10 cellular contexts compared by ENCODE assay signal in the genomic region with DNA sequence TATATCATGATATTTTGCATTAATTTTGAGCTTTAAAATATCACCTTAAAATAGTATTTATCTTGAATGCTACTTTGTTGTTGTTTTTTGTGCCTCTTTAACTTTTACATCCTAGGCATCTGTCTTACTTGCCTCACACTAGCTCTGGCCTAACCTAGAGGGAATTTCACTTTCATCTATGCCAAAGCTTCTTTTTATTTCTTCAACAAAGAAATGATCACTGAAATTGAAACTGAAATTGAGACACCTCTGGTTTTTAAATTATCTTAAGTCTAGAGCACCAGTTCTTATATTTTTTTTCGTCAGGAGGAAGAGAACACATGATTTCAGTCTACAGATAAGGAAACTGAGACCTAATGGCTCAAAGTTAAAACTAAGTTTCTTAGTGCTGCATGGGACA. TPM values are rescaled to one million over a fixed set of nuclear protein-coding genes. Genes with fewer than 3 reads are reported as not detected.
A peak's percentile ranks its signal among the peaks of the same experiment; 100 is the strongest.
DNase-seq lines count a peak whose midpoint lies in the region; ATAC-seq and TF ChIP-seq lines count a peak whose summit lies in the region.
"Had no signal": no experiment of that assay in that cellular context is flagged by ENCODE, and none has a peak within 500 bp of the region (broad histone marks: within the 10 kb centered on the region; RNA-seq: fewer than 3 reads in every experiment).

No MANE protein-coding gene starts in this region.

- intact Hi-C loops in vagina (cut with DNase I) (no loop called here), natural killer cell (cut with micrococcal nuclease) (no loop called here)

- peaks cover 20 to 33% of the 10 kb centered on the region in 2 donors for H3K27me3 Mint-ChIP-seq in natural killer cell (ENCODE audit: low read depth in 2 of 2)

- WGBS in tibial nerve, 2 donors = 67 to 72% methylated on average over 1 of the region's 1 CpG

- no peaks in the 10 kb centered on the region for H3K9me3 Mint-ChIP-seq in natural killer cell

- H3K27ac Mint-ChIP-seq in natural killer cell = no peak overlapping the region

- peaks cover 16% of the 10 kb centered on the region for H3K4me1 ChIP-seq in vagina
- peaks cover 0 to 20% (median 8%) of the 10 kb centered on the region in 4 donors for H3K4me1 ChIP-seq in tibial nerve

- no peaks in the 10 kb centered on the region for H3K36me3 ChIP-seq in vagina
- no peaks in the 10 kb centered on the region for H3K36me3 ChIP-seq in tibial nerve

- H3K27ac ChIP-seq in vagina (no peak overlapping the region), tibial nerve (no peak overlapping the region)

- H3K27me3 ChIP-seq in vagina (no peaks in the 10 kb centered on the region), tibial nerve (peaks cover 0 to 26% of the 10 kb centered on the region in 2 donors)

- no peak overlapping the region for H3K4me3 Mint-ChIP-seq in natural killer cell

- H3K4me3 ChIP-seq in vagina = no peak overlapping the region
- H3K4me3 ChIP-seq in foreskin fibroblast (ENCODE audit: low read depth in 1 of 2, low read length in 2 of 2) = no peak overlapping the region
- no peak overlapping the region for H3K4me3 ChIP-seq in tibial nerve

- TF ChIP-seq CTCF in vagina (IDR thresholded peaks at IDR 0.05) (no peak), foreskin fibroblast (IDR thresholded peaks at IDR 0.05; ENCODE audit: low read depth, low read length) (no peak), tibial nerve (IDR thresholded peaks at IDR 0.05) (no peak), natural killer cell (IDR thresholded peaks at IDR 0.05) (no peak)

- TF ChIP-seq EP300 in tibial nerve (IDR thresholded peaks at IDR 0.05) = no peak

- no peak for DNase-seq in vagina (ENCODE audit: extremely low spot score in 2 of 2)
- no peak for DNase-seq in foreskin fibroblast
- DNase-seq in tibial nerve (ENCODE audit: low spot score in 2 of 2) = no peak
- no peak for DNase-seq in natural killer cell
- DNase-seq: activated effector memory CD4-positive, alpha-beta T cell treated with Interleukin-2 at 50 U/mL for 16 hours; SHP77 had no signal

- peaks cover 7 to 8% of the 10 kb centered on the region in 2 donors for H3K4me1 Mint-ChIP-seq in natural killer cell

- ATAC-seq in GM18499 (IDR thresholded peaks at IDR 0.05; ENCODE audit: insufficient read depth, unreplicated experiment) = peak; percentile 90
- ATAC-seq in GM19395 (IDR thresholded peaks at IDR 0.05; ENCODE audit: unreplicated experiment) = peak; percentile 89
- ATAC-seq in HG02759 (IDR thresholded peaks at IDR 0.05; ENCODE audit: unreplicated experiment) = peak; percentile 77
- ATAC-seq in HG03442 (IDR thresholded peaks at IDR 0.05; ENCODE audit: unreplicated experiment) = peak; percentile 86
- no peak for ATAC-seq in natural killer cell

- no peaks in the 10 kb centered on the region for H3K36me3 Mint-ChIP-seq in natural killer cell

- no peaks in the 10 kb centered on the region for H3K9me3 ChIP-seq in vagina
- H3K9me3 ChIP-seq in tibial nerve = no peaks in the 10 kb centered on the region

- TF ChIP-seq POLR2A in vagina (IDR thresholded peaks at IDR 0.05) (no peak), tibial nerve (IDR thresholded peaks at IDR 0.05) (no peak)

RNA-seq across cellular contexts. Expression of a gene that starts 3.5 kb away (rescaled TPM):
- 0.74 TPM for total RNA-seq in vagina
- 1 to 10 TPM in 3 of 4 donors, under 1 TPM in 1; under 0.01 to 7.0 (median 2.2) TPM for total RNA-seq in tibial nerve
- total RNA-seq in natural killer cell = under 1 TPM in 1 of 3 donors, not detected in 2; 0.08 TPM

Comparison
In these comparisons a context has a peak if more than half of its experiments do, and no peak if none do; other contexts are left out.
1. ATAC-seq: peak in GM18499 (single experiment), GM19395 (single experiment), HG02759 (single experiment) and HG03442 (single experiment); none in natural killer cell (0 of 3).